ENCODE assay signal across 1 cellular context in genomic region chr19:13953021-13953531, GRCh38.
TF ChIP-seq lines count a peak whose summit lies in the region.

No MANE protein-coding gene starts in this region.

TF ChIP-seq in H1, 55 proteins besides CTCF, POLR2A, EP300 and RAD21:
- TF ChIP-seq GABPA (IDR thresholded peaks at IDR 0.05; ENCODE audit: borderline replicate concordance, insufficient read depth, low read length): no peak
- TF ChIP-seq BRCA1 (IDR thresholded peaks at IDR 0.05; ENCODE audit: low read depth, low read length): no peak
- peak; percentile 54; the same call in 1 of the 2 replicates for TF ChIP-seq POLR2AphosphoS5 (IDR thresholded peaks at IDR 0.05; ENCODE audit: low read depth, low read length)
- no peak for TF ChIP-seq MAFK (IDR thresholded peaks at IDR 0.05; ENCODE audit: low read depth, low read length)
- TF ChIP-seq SIRT6 (IDR thresholded peaks at IDR 0.05; ENCODE audit: low read length): no peak
- 0 out of 2 replicates have a peak, but pooled peaks have one; percentile 36 for TF ChIP-seq TAF1 (IDR thresholded peaks at IDR 0.05; ENCODE audit: low read depth, low read length)
- peak; percentile 1 for TF ChIP-seq KDM4A (IDR thresholded peaks at IDR 0.05; ENCODE audit: low read depth, low read length, severe bottlenecking)
- no peak for TF ChIP-seq RBBP5 (IDR thresholded peaks at IDR 0.05; ENCODE audit: borderline replicate concordance, low read depth, low read length)
- TF ChIP-seq GTF2F1 (IDR thresholded peaks at IDR 0.05; ENCODE audit: borderline replicate concordance, low read depth, low read length): no peak
- no peak for TF ChIP-seq CHD1 (IDR thresholded peaks at IDR 0.05; ENCODE audit: low read depth, low read length)
TF ChIP-seq in H1: peak in this region for 3.
